ENCODE assay signal across 1 cellular context in the genomic region with DNA sequence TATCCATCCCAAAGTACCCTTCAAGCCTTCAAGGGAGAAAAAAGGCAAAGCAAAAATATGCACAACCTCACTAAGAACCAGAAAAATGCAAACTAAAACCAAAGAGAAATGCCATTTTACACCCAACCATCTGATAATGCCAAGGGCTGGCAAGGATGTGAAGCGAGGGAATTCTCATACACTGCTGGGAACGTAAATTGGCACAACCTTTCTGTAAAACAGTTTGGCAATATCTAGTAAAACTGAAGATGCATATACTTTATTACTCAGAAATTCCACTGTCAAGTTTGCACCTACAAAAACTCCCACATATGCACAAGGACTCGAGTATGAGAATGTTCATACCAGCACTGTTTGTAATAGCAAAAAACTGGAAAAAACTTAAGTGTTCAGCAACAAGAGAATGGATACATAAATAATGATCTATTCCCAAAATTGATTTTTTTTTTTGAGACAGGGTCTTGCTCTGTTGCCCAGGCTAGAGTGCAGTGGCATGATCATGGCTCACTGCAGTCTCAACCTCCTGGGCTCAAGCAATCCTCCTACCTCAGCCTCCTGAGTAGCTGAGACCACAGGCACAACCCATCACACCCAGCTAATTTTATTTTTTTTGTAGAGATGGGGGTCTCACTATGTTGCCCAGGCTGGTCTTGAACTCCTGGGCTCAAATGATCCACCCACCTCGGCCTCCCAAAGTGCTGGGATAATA. TPM values are rescaled to one million over a fixed set of nuclear protein-coding genes. Genes with fewer than 3 reads are reported as not detected.
"Had no signal": no experiment of that assay in that cellular context is flagged by ENCODE, and none has a peak within 500 bp of the region (broad histone marks: within the 10 kb centered on the region; RNA-seq: fewer than 3 reads in every experiment).

No MANE protein-coding gene starts in this region.

RNA-seq across cellular contexts. Expression of gene PROCR, which starts 3.0 kb away (rescaled TPM):
- polyA plus RNA-seq: IgD-negative memory B cell had no signal
